14 cellular contexts compared by ENCODE assay signal in the genomic region with DNA sequence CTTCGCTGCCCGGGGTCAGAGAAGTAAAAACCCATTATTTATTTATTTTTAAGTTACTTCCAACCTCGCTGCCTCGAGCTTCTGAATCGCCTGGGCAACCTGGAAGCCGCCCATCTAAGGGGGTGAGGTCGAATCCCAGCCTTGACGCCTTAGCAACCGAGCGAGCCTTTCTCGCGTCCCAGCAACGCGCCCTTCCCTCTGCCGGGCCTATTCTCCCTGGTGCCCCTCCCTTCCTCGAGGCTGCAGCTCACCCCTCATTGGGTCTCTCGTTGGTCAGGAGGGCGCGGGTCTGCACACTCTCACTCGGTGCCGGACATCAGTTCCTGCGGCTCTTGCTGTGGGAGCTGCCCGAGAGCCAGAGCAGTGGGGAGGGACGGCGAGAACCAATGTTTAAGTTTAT. TPM values are rescaled to one million over a fixed set of nuclear protein-coding genes. Genes with fewer than 3 reads are reported as not detected.
A peak's percentile ranks its signal among the peaks of the same experiment; 100 is the strongest.
DNase-seq lines count a peak whose midpoint lies in the region; ATAC-seq, FAIRE-seq and TF ChIP-seq lines count a peak whose summit lies in the region.
"Had no signal": no experiment of that assay in that cellular context is flagged by ENCODE, and none has a peak within 500 bp of the region (broad histone marks: within the 10 kb centered on the region; RNA-seq: fewer than 3 reads in every experiment).

A gene (plus strand): TSS at position 302 of the 400 bp plus-strand sequence. CDS start 277 bp downstream, outside the sequence.

- H3K18ac ChIP-seq in H9 (ENCODE audit: insufficient read length, low read depth, low read length), result no peak within 1 kb of the TSS

- no peak within 1 kb of the TSS for H2BK12ac ChIP-seq in H9 (ENCODE audit: insufficient read length, low read depth, low read length)

- H3K4me2 ChIP-seq in H9 (ENCODE audit: insufficient read depth, insufficient read length, low read length) (peak within 1 kb of the TSS; percentile 49), keratinocyte (ENCODE audit: control insufficient read depth, extremely low read depth, insufficient read depth, low read depth, low read length) (peak within 1 kb of the TSS; percentile 46)

- no CpG with 5 or more reads among the region's 25 CpGs for WGBS in H9 (ENCODE audit: extremely low coverage, insufficient read length, low lambda C conversion rate)
- 33% methylated on average over 25 of the region's 25 CpGs for WGBS in ectodermal cell, 2 experiments
- WGBS in prostate gland, result 24% methylated on average over 25 of the region's 25 CpGs

- no peak for TF ChIP-seq CTCF in H9 (conservative IDR thresholded peaks at IDR 0.05)
- no peak for TF ChIP-seq CTCF in keratinocyte (optimal IDR thresholded peaks at IDR 0.05 in 1 of 3, IDR thresholded peaks at IDR 0.05 in 1 of 3, conservative IDR thresholded peaks at IDR 0.05 in 1 of 3; ENCODE audit: extremely low read depth in 1 of 3, insufficient read depth in 2 of 3, low read length in 3 of 3)
- no peak for TF ChIP-seq CTCF in prostate gland (IDR thresholded peaks at IDR 0.05)

- dilution Hi-C loops in keratinocyte (cut with MboI; ENCODE audit: extremely low pct_ligation_motif_present, low sequenced_read_pairs), result no loop called here

- H3K56ac ChIP-seq in H9 (ENCODE audit: insufficient read length, low read depth, low read length), result no peak within 1 kb of the TSS

- no peaks in the 10 kb centered on the region for H3K27me3 ChIP-seq in H9 (ENCODE audit: insufficient read depth, low read length)
- H3K27me3 ChIP-seq in ectodermal cell (ENCODE audit: control insufficient read depth, insufficient read depth, low read length, poor library complexity, severe bottlenecking), result no peaks in the 10 kb centered on the region
- no peaks in the 10 kb centered on the region for H3K27me3 ChIP-seq in keratinocyte (ENCODE audit: control insufficient read depth, extremely low read depth, insufficient read depth, low read length)
- no peaks in the 10 kb centered on the region for H3K27me3 ChIP-seq in prostate gland (replicated peaks; ENCODE audit: insufficient read depth)

- H3K9me3 Mint-ChIP-seq in H9, result peaks cover 0 to 10% of the 10 kb centered on the region in 2 experiments; a peak in 2 of 5 replicates
- peaks cover 0 to 16% of the 10 kb centered on the region in 2 donors for H3K9me3 Mint-ChIP-seq in activated naive CD4-positive, alpha-beta T cell treated with anti-CD3 and anti-CD28 coated beads, Interleukin-2, amount 50 U/mL, for 72 hours
- H3K9me3 Mint-ChIP-seq: immature natural killer cell had no signal

- H4K20me1 ChIP-seq in H9 (ENCODE audit: control insufficient read depth, insufficient read depth, insufficient read length) (no peaks in the 10 kb centered on the region), keratinocyte (ENCODE audit: control insufficient read depth, extremely low read depth, insufficient read depth, low read length) (no peaks in the 10 kb centered on the region)

- intact Hi-C loops in prostate gland (cut with DNase I), result no loop called here

- FAIRE-seq in keratinocyte (lab: Jason Lieb, UNC), result no peak

- H2BK120ac ChIP-seq in H9 (ENCODE audit: low read depth, low read length, poor library complexity, severe bottlenecking), result no peak within 1 kb of the TSS

- peaks cover 13 to 16% of the 10 kb centered on the region in 2 experiments for H3K4me1 Mint-ChIP-seq in H9
- H3K4me1 Mint-ChIP-seq: immature natural killer cell had no signal

- no peaks in the 10 kb centered on the region for H3K9me1 ChIP-seq in keratinocyte (ENCODE audit: control insufficient read depth, extremely low read depth, insufficient read depth, low read length)

- H3K4me3 Mint-ChIP-seq in H9, result peak within 1 kb of the TSS; percentile 54 to 75; a peak in 4 of 5 replicates
- H3K4me3 Mint-ChIP-seq: immature natural killer cell had no signal

- H3K27ac Mint-ChIP-seq in H9, result no peak within 1 kb of the TSS
- H3K27ac Mint-ChIP-seq in activated naive CD4-positive, alpha-beta T cell treated with anti-CD3 and anti-CD28 coated beads, Interleukin-2, amount 50 U/mL, for 72 hours, result no peak within 1 kb of the TSS
- H3K27ac Mint-ChIP-seq: immature natural killer cell had no signal

- H4K8ac ChIP-seq in H9 (replicated peaks; ENCODE audit: insufficient read length, low read depth, low read length), result no peak within 1 kb of the TSS

- H3K27me3 Mint-ChIP-seq in H9 (ENCODE audit: low read depth), result no peaks in the 10 kb centered on the region

- peaks cover 0 to 8% (median 6%) of the 10 kb centered on the region in 3 experiments; a peak in 2 of 7 replicates for H3K36me3 Mint-ChIP-seq in H9 (ENCODE audit: insufficient read depth in 1 of 3, low read depth in 3 of 3)
- H3K36me3 Mint-ChIP-seq in activated naive CD4-positive, alpha-beta T cell treated with anti-CD3 and anti-CD28 coated beads, Interleukin-2, amount 50 U/mL, for 72 hours, result peaks cover 4 to 14% of the 10 kb centered on the region in 2 donors
- H3K36me3 Mint-ChIP-seq: immature natural killer cell had no signal

- no peak within 1 kb of the TSS for H3K9ac ChIP-seq in H9 (ENCODE audit: extremely low read depth, insufficient read length, low read length)
- H3K9ac ChIP-seq in keratinocyte (ENCODE audit: control insufficient read depth, extremely low read depth, insufficient read depth, low read length), result no peak within 1 kb of the TSS

- no peak within 1 kb of the TSS for H4K5ac ChIP-seq in H9 (ENCODE audit: insufficient read length, low read depth, low read length)

- no peak within 1 kb of the TSS for H3K27ac ChIP-seq in H9 (ENCODE audit: insufficient read length, low read depth, low read length)
- peak within 1 kb of the TSS; percentile 67 for H3K27ac ChIP-seq in ectodermal cell (ENCODE audit: insufficient read depth, low read depth, low read length, poor library complexity, severe bottlenecking)
- no peak within 1 kb of the TSS for H3K27ac ChIP-seq in keratinocyte (ENCODE audit: control insufficient read depth, insufficient read depth, low read length)
- no peak within 1 kb of the TSS for H3K27ac ChIP-seq in prostate gland

- H3K23me2 ChIP-seq in H9 (ENCODE audit: insufficient read length, low read depth, low read length, poor library complexity, severe bottlenecking), result no peaks in the 10 kb centered on the region

- H3K4me3 ChIP-seq in ectodermal cell (ENCODE audit: insufficient read depth, low read depth, low read length), result peak within 1 kb of the TSS; percentile 20
- H3K4me3 ChIP-seq in keratinocyte (ENCODE audit: control insufficient read depth in 2 of 3, extremely low read depth in 1 of 3, insufficient read depth in 2 of 3, low read depth in 1 of 3, low read length in 3 of 3), result no peak within 1 kb of the TSS
- H3K4me3 ChIP-seq in skeletal muscle cell (ENCODE audit: low read depth, low read length), result peak within 1 kb of the TSS; percentile 27
- no peak within 1 kb of the TSS for H3K4me3 ChIP-seq in prostate gland

- no peak within 1 kb of the TSS for H3T11ph ChIP-seq in H9 (ENCODE audit: low read length)

- H3K79me1 ChIP-seq in H9 (ENCODE audit: insufficient read depth, low read depth, low read length, poor library complexity, severe bottlenecking), result no peaks in the 10 kb centered on the region

- H3K23ac ChIP-seq in H9 (ENCODE audit: insufficient read length, low read depth, low read length), result no peak within 1 kb of the TSS

- H2BK15ac ChIP-seq in H9 (ENCODE audit: low read depth, low read length), result no peak within 1 kb of the TSS

- no peak within 1 kb of the TSS for H2BK20ac ChIP-seq in H9 (ENCODE audit: low read depth, low read length, poor library complexity, severe bottlenecking)

- H3K9me3 ChIP-seq in H9 (ENCODE audit: control insufficient read depth, low read depth, low read length), result no peaks in the 10 kb centered on the region
- no peaks in the 10 kb centered on the region for H3K9me3 ChIP-seq in ectodermal cell (ENCODE audit: control insufficient read depth, low read length)
- H3K9me3 ChIP-seq in keratinocyte (ENCODE audit: control insufficient read depth, low read depth, low read length), result peaks cover 4% of the 10 kb centered on the region
- no peaks in the 10 kb centered on the region for H3K9me3 ChIP-seq in prostate gland

- H3K4me1 ChIP-seq in H9 (ENCODE audit: insufficient read depth, low read length), result no peaks in the 10 kb centered on the region
- H3K4me1 ChIP-seq in ectodermal cell (ENCODE audit: control insufficient read depth, insufficient read depth, low read length), result no peaks in the 10 kb centered on the region
- H3K4me1 ChIP-seq in keratinocyte (ENCODE audit: control insufficient read depth, extremely low read depth, insufficient read depth, low read length), result peaks cover 18% of the 10 kb centered on the region
- no peaks in the 10 kb centered on the region for H3K4me1 ChIP-seq in prostate gland (replicated peaks)

- H3K36me3 ChIP-seq in ectodermal cell (ENCODE audit: control insufficient read depth, insufficient read depth, low read length) (no peaks in the 10 kb centered on the region), keratinocyte (ENCODE audit: control insufficient read depth in 2 of 2, extremely low read depth in 1 of 2, insufficient read depth in 2 of 2, low read length in 2 of 2) (no peaks in the 10 kb centered on the region), prostate gland (no peaks in the 10 kb centered on the region)

- H2BK5ac ChIP-seq in H9 (ENCODE audit: insufficient read length, low read length), result no peak within 1 kb of the TSS

- H3K79me2 ChIP-seq in H9 (ENCODE audit: insufficient read depth, low read length) (no peaks in the 10 kb centered on the region), keratinocyte (ENCODE audit: control insufficient read depth, insufficient read depth, low read length) (no peaks in the 10 kb centered on the region)

- H4K91ac ChIP-seq in H9 (ENCODE audit: insufficient read length, low read depth, low read length), result no peak within 1 kb of the TSS

- H2AFZ ChIP-seq in H9 (ENCODE audit: low read length) (no peak within 1 kb of the TSS), keratinocyte (ENCODE audit: control insufficient read depth, low read length) (peak within 1 kb of the TSS; percentile 19)

- no peak within 1 kb of the TSS for H3K14ac ChIP-seq in H9 (ENCODE audit: insufficient read depth, low read length)

- no peak within 1 kb of the TSS for H2AK5ac ChIP-seq in H9 (ENCODE audit: insufficient read length, low read length)

- no peak for TF ChIP-seq POLR2A in prostate gland (IDR thresholded peaks at IDR 0.05)

- H3K4ac ChIP-seq in H9 (ENCODE audit: low read depth, low read length), result no peak within 1 kb of the TSS

- DNase-seq in H9 (peak; percentile 91), keratinocyte (ENCODE audit: low read depth, low spot score) (no peak), skeletal muscle cell (ENCODE audit: low read depth) (no peak), NK-92 (lab: John Stamatoyannopoulos, UW; ENCODE audit: unreplicated experiment) (no peak), prostate gland (ENCODE audit: low spot score) (no peak)
- no peak for DNase-seq in activated naive CD4-positive, alpha-beta T cell treated with anti-CD3 and anti-CD28 coated beads, Interleukin-2, amount 50 U/mL, for 72 hours (ENCODE audit: low spot score in 2 of 2)
- DNase-seq: activated CD4-positive, CD25-positive, alpha-beta regulatory T cell treated with anti-CD3 and anti-CD28 coated beads, Interleukin-2, amount 50 U/mL, for 72 hours; activated effector memory CD4-positive, alpha-beta T cell treated with anti-CD3 and anti-CD28 coated beads, Interleukin-2, amount 50 U/mL, for 16 hours; cortex of kidney; immature natural killer cell; SHP77 treated with DMSO at 0.1 percent for 48 hours had no signal

- no peak for ATAC-seq in GM19023 (IDR thresholded peaks at IDR 0.05; ENCODE audit: unreplicated experiment)
- no peak for ATAC-seq in activated naive CD4-positive, alpha-beta T cell treated with anti-CD3 and anti-CD28 coated beads, Interleukin-2, amount 50 U/mL, for 72 hours

RNA-seq across cellular contexts. Expression of the gene that starts here (rescaled TPM):
- 0.20 and 0.52 TPM in 2 replicates for total RNA-seq in H9 (2021)
- polyA plus RNA-seq in ectodermal cell (2013, experiment 1 of 4), result 2.2 TPM
- 1.8 TPM for polyA plus RNA-seq in ectodermal cell (2013, experiment 2 of 4)
- polyA plus RNA-seq in ectodermal cell (2013, experiment 3 of 4), result 2.3 TPM
- polyA plus RNA-seq in ectodermal cell (2013, experiment 4 of 4), result 2.2 TPM
- polyA plus RNA-seq in keratinocyte, result 0.06 to 0.42 TPM (median 0.15 TPM) in 3 replicates
- 0.35 TPM for polyA plus RNA-seq in keratinocyte (2011; ENCODE audit: low read depth)
- 0.05 and 0.07 TPM in 2 replicates for polyA plus RNA-seq in keratinocyte (2011; cell fraction: cytosol; rRNA removed)
- 0.23 and 0.53 TPM in 2 replicates for polyA plus RNA-seq in keratinocyte (2011; cell fraction: nucleus; rRNA removed)
- polyA plus RNA-seq in keratinocyte (2012; ENCODE audit: low replicate concordance), result 0.11 and 0.65 TPM in 2 replicates
- 0.10 to 1.4 TPM in 2 of 3 replicates, not detected in the other for polyA minus RNA-seq in keratinocyte
- not detected for polyA minus RNA-seq in keratinocyte (2011; cell fraction: cytosol; rRNA and poly(A)+ RNA removed)
- polyA minus RNA-seq in keratinocyte (2011; cell fraction: nucleus; rRNA and poly(A)+ RNA removed), result 0.63 and 1.6 TPM in 2 replicates
- 1 to 10 TPM in 1 of 2 donors, under 1 TPM in 1; 0.17 to 1.2 TPM for total RNA-seq in prostate gland
- 1 to 10 TPM in 1 of 2 donors, under 1 TPM in 1; 0.66 to 2.6 TPM for total RNA-seq in activated naive CD4-positive, alpha-beta T cell treated with anti-CD3 and anti-CD28 coated beads, Interleukin-2, amount 50 U/mL, for 72 hours
- total RNA-seq: LHCN-M2 had no signal

Comparison
In these comparisons a context has a peak if more than half of its experiments do, and no peak if none do; other contexts are left out.
1. Peak in DNase-seq and H3K4me2 ChIP-seq in H9; RNA of the gene not detected or under 1 TPM.
2. H3K4me3 ChIP-seq: peak in ectodermal cell (single experiment) and skeletal muscle cell (single experiment); none in keratinocyte (0 of 3) and prostate gland (0 of 2).